In the genomic region with DNA sequence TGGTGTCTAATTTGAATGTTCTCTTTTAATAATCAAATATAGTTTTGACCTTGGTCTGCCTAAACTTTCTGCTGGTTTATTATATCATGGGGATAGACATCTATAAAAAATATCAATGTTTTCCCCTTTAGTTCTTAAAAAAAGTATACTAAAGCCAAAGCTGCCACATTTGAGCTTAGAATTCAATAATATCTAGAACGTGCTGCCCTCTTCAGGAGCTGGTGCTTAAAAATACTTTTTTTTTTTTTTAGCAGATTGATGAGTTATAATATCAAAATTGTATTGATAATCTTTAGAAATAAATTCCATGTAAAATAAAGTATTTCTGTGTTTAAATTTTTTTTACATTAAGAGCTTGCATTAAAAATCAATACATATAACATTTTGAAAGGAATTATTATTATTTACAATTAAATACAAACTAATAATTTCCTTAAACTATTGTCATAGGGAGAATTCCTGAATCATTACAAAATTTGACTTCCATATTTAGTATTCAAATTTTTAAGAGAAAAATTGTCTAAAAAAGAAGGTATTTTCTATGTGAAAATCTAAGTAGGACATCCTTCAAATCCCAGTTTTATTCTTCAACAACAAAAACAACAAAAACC, we compare ENCODE assay signal across 11 cellular contexts. TPM values are rescaled to one million over a fixed set of nuclear protein-coding genes. Genes with fewer than 3 reads are reported as not detected.
DNase-seq lines count a peak whose midpoint lies in the region; ATAC-seq, FAIRE-seq and TF ChIP-seq lines count a peak whose summit lies in the region.
"Had no signal": no experiment of that assay in that cellular context is flagged by ENCODE, and none has a peak within 500 bp of the region (broad histone marks: within the 10 kb centered on the region; RNA-seq: fewer than 3 reads in every experiment).

No MANE protein-coding gene starts in this region.

- H3K79me2 ChIP-seq in MM.1S (ENCODE audit: low read length) = no peaks in the 10 kb centered on the region

- H3K4me3 Mint-ChIP-seq in neural crest cell (no peak overlapping the region), nephron progenitor cell (no peak overlapping the region)

- H2AFZ ChIP-seq in MM.1S (ENCODE audit: low read length) = no peak overlapping the region

- H3K9me2 ChIP-seq in MM.1S (replicated peaks; ENCODE audit: insufficient read depth, low read length) = no peaks in the 10 kb centered on the region

- no peak overlapping the region for H3K9ac ChIP-seq in MM.1S (ENCODE audit: low read length)

- intact Hi-C loops in dorsolateral prefrontal cortex (cut with DNase I) = no loop called here

- no peak overlapping the region for H3K4me3 ChIP-seq in MM.1S (ENCODE audit: low read length)
- H3K4me3 ChIP-seq in dorsolateral prefrontal cortex = no peak overlapping the region
- H3K4me3 ChIP-seq: stomach had no signal

- H3K36me3 Mint-ChIP-seq in neural crest cell (ENCODE audit: low read depth) (no peaks in the 10 kb centered on the region), nephron progenitor cell (ENCODE audit: low read depth) (no peaks in the 10 kb centered on the region)

- no peaks in the 10 kb centered on the region for H3K9me3 ChIP-seq in MM.1S (replicated peaks; ENCODE audit: insufficient read depth, low read length)
- H3K9me3 ChIP-seq: stomach had no signal

- H3K27me3 Mint-ChIP-seq in neural crest cell (ENCODE audit: low read depth) = no peaks in the 10 kb centered on the region
- H3K27me3 Mint-ChIP-seq in nephron progenitor cell (ENCODE audit: low read depth, poor library complexity) = no peaks in the 10 kb centered on the region

- H3K36me3 ChIP-seq in MM.1S (replicated peaks; ENCODE audit: insufficient read depth, low read length) = no peaks in the 10 kb centered on the region
- H3K36me3 ChIP-seq: stomach had no signal

- H3K4me2 ChIP-seq in MM.1S (ENCODE audit: low read depth, low read length) = no peak overlapping the region

- H3K4me1 Mint-ChIP-seq in neural crest cell (peaks cover 14% of the 10 kb centered on the region), nephron progenitor cell (no peaks in the 10 kb centered on the region)

- no peaks in the 10 kb centered on the region for H3F3A ChIP-seq in MM.1S (ENCODE audit: insufficient read depth, low read length)

- DNase-seq in MM.1S = no peak
- no peak for DNase-seq in dorsolateral prefrontal cortex
- no peak for DNase-seq in neural crest cell (ENCODE audit: low read depth, low spot score)
- DNase-seq in nucleus accumbens (lab: John Stamatoyannopoulos, UW) = no peak
- no peak for DNase-seq in nephron progenitor cell
- DNase-seq: activated CD4-positive, alpha-beta T cell treated with anti-CD3 and anti-CD28 coated beads, Interleukin-2, amount 50 U/mL, for 1 hour; effector CD8-positive, alpha-beta T cell; retina; stomach had no signal

- peaks cover 3% of the 10 kb centered on the region for H3K9me3 Mint-ChIP-seq in neural crest cell
- no peaks in the 10 kb centered on the region for H3K9me3 Mint-ChIP-seq in nephron progenitor cell

- FAIRE-seq in G401.6 (lab: Jason Lieb, UNC) = peak; percentile 69

- H3K4me1 ChIP-seq in MM.1S (ENCODE audit: low read length) = no peaks in the 10 kb centered on the region

- peak; percentile 17; the same call in 1 of the 2 replicates for TF ChIP-seq CTCF in MM.1S (IDR thresholded peaks at IDR 0.05; ENCODE audit: low read length)
- TF ChIP-seq CTCF in dorsolateral prefrontal cortex (IDR thresholded peaks at IDR 0.05 in 54 of 56, conservative IDR thresholded peaks at IDR 0.05 in 2 of 56; ENCODE audit: low read depth in 1 of 56, partially characterized antibody in 56 of 56) = peak in 49 of 56 donors; percentile 11 to 70 (median 40)
- peak; percentile 65 for TF ChIP-seq CTCF in neural crest cell (conservative IDR thresholded peaks at IDR 0.05)
- no peak for TF ChIP-seq CTCF in nephron progenitor cell (IDR thresholded peaks at IDR 0.05)

- no peak overlapping the region for H3K27ac ChIP-seq in MM.1S (ENCODE audit: low read length)
- no peak overlapping the region for H3K27ac ChIP-seq in dorsolateral prefrontal cortex
- H3K27ac ChIP-seq: stomach had no signal

- H4K20me1 ChIP-seq in MM.1S (ENCODE audit: insufficient read depth, low read length) = no peaks in the 10 kb centered on the region

- no peak for ATAC-seq in GM19351 (IDR thresholded peaks at IDR 0.05; ENCODE audit: unreplicated experiment)

- H3K27ac Mint-ChIP-seq in neural crest cell (ENCODE audit: unreplicated experiment) (no peak overlapping the region), nephron progenitor cell (no peak overlapping the region)

- no peaks in the 10 kb centered on the region for H3K27me3 ChIP-seq in MM.1S (replicated peaks; ENCODE audit: insufficient read depth, low read length)
- H3K27me3 ChIP-seq in dorsolateral prefrontal cortex = no peaks in the 10 kb centered on the region
- H3K27me3 ChIP-seq: stomach had no signal

RNA-seq across cellular contexts. Expression of gene ADGRL2, which starts 40.1 kb away (rescaled TPM):
- total RNA-seq in dorsolateral prefrontal cortex (100 to 1,000 TPM in 2 of 120 experiments, 10 to 100 TPM in 118; 28.2 to 104 (median 65.9) TPM), neural crest cell (168 and 170 TPM in 2 replicates)
